28 cellular contexts compared by ENCODE assay signal in genomic region chr2:119324748-119325270, GRCh38.
"Had no signal": no experiment of that assay in that cellular context is flagged by ENCODE, and none has a peak within 500 bp of the region (broad histone marks: within the 10 kb centered on the region; RNA-seq: fewer than 3 reads in every experiment).

No MANE protein-coding gene starts in this region.

- ATAC-seq: foreskin keratinocyte; gastroesophageal sphincter; heart left ventricle; left cardiac atrium; left ventricle myocardium superior; naive thymus-derived CD4-positive, alpha-beta T cell; psoas muscle; right cardiac atrium; stimulated activated naive CD8-positive, alpha-beta T cell treated with anti-CD3 and anti-CD28 coated beads, Interleukin-15, amount 100 ng/mL, for 72 hours had no signal

- H3K4me2 ChIP-seq: neural progenitor cell had no signal

- DNase-seq: central memory CD4-positive, alpha-beta T cell; dermis blood vessel endothelial cell; effector memory CD4-positive, alpha-beta T cell; foreskin keratinocyte; heart left ventricle; hippocampal formation; left cardiac atrium; left ventricle myocardium superior; naive thymus-derived CD4-positive, alpha-beta T cell; posterior cingulate gyrus; psoas muscle; stimulated activated CD4-positive, alpha-beta T cell treated with anti-CD3 and anti-CD28 coated beads, Interleukin-15, amount 100 ng/mL, for 24 hours; stimulated activated CD4-positive, alpha-beta T cell treated with anti-CD3 and anti-CD28 coated beads, Interleukin-4, amount 100 ng/mL, for 1 hour; stimulated activated CD8-positive, alpha-beta memory T cell treated with anti-CD3 and anti-CD28 coated beads, Interleukin-4, amount 100 ng/mL, for 48 hours; stimulated activated naive CD4-positive, alpha-beta T cell; stimulated activated naive CD8-positive, alpha-beta T cell treated with anti-CD3 and anti-CD28 coated beads, Interleukin-15, amount 100 ng/mL, for 72 hours; tibial artery; upper lobe of left lung had no signal

- FAIRE-seq: endothelial cell of umbilical vein, islet of Langerhans, urothelium cell line had no signal

- H3K4me3 ChIP-seq: coronary artery, esophagus muscularis mucosa, gastroesophageal sphincter, heart left ventricle, lung, neural progenitor cell, psoas muscle, skin epidermis, tibial artery, upper lobe of left lung had no signal

- H2AFZ ChIP-seq: neural progenitor cell had no signal

- H3K36me3 ChIP-seq: esophagus muscularis mucosa, gastroesophageal sphincter, heart left ventricle, neural progenitor cell, tibial artery, upper lobe of left lung had no signal

- H3K9me3 ChIP-seq: esophagus muscularis mucosa, gastroesophageal sphincter, heart left ventricle, psoas muscle, tibial artery, upper lobe of left lung had no signal

- H3K4me1 ChIP-seq: esophagus muscularis mucosa, gastroesophageal sphincter, neural progenitor cell, psoas muscle, tibial artery, upper lobe of left lung had no signal

- H3K9ac ChIP-seq: neural progenitor cell had no signal

- H3K27ac ChIP-seq: coronary artery, esophagus muscularis mucosa, foreskin keratinocyte, gastroesophageal sphincter, heart left ventricle, neural progenitor cell, psoas muscle, tibial artery, upper lobe of left lung had no signal

- H3K27me3 ChIP-seq: esophagus muscularis mucosa, foreskin keratinocyte, gastroesophageal sphincter, heart left ventricle, neural progenitor cell, tibial artery, upper lobe of left lung had no signal
